Comparison of ENCODE assay signal across 1 cellular context in genomic region chr16:75464130-75464918, GRCh38.
TF ChIP-seq lines count a peak whose summit lies in the region.

Gene TMEM170A, minus strand, starts transcription at chr16:75464689. Its CDS starts 89 bp downstream, at chr16:75464600.

TF ChIP-seq in HepG2, 621 proteins besides CTCF, POLR2A, EP300 and RAD21 (continued from another document and continues in another):
- TF ChIP-seq ZFP36L2 (CRISPR knock-in tag; IDR thresholded peaks at IDR 0.05) (peak; percentile 65; the same call in 1 of the 2 replicates), RCOR2 (CRISPR knock-in tag; IDR thresholded peaks at IDR 0.05) (peak; percentile 22; the same call in 1 of the 2 replicates), ZFP62 (CRISPR knock-in tag; IDR thresholded peaks at IDR 0.05) (no peak), CEBPG (CRISPR knock-in tag; IDR thresholded peaks at IDR 0.05) (peak; percentile 85), DMAP1 (CRISPR knock-in tag; IDR thresholded peaks at IDR 0.05) (peak; percentile 91), ZNF572 (CRISPR knock-in tag; IDR thresholded peaks at IDR 0.05) (0 out of 2 replicates have a peak, but pooled peaks have one; percentile 83), ZNF746 (CRISPR knock-in tag; IDR thresholded peaks at IDR 0.05) (peak; percentile 68; the same call in 1 of the 2 replicates), FOXP1 (IDR thresholded peaks at IDR 0.05) (no peak), FOXP1 (CRISPR knock-in tag; IDR thresholded peaks at IDR 0.05) (peak; percentile 46), NFKBIZ (CRISPR knock-in tag; IDR thresholded peaks at IDR 0.05) (peak; percentile 79; the same call in 1 of the 2 replicates), ZNF124 (CRISPR knock-in tag; IDR thresholded peaks at IDR 0.05) (peak; percentile 62; the same call in 1 of the 2 replicates), ZNF549 (CRISPR knock-in tag; IDR thresholded peaks at IDR 0.05) (0 out of 2 replicates have a peak, but pooled peaks have one; percentile 67), SMC3 (IDR thresholded peaks at IDR 0.05; ENCODE audit: low read length) (peak; percentile 72; the same call in 1 of the 2 replicates), ZNF367 (CRISPR knock-in tag; IDR thresholded peaks at IDR 0.05; ENCODE audit: borderline replicate concordance) (no peak), CENPX (CRISPR knock-in tag; IDR thresholded peaks at IDR 0.05) (no peak), U2AF2 (IDR thresholded peaks at IDR 0.05; ENCODE audit: low read depth, low read length) (no peak), MED1 (CRISPR knock-in tag; IDR thresholded peaks at IDR 0.05) (peak; percentile 79), FLYWCH1 (CRISPR knock-in tag; IDR thresholded peaks at IDR 0.05) (peak; percentile 90; the same call in 1 of the 2 replicates), ZFAT (CRISPR knock-in tag; conservative IDR thresholded peaks at IDR 0.05) (peak; percentile 82; the same call in 1 of the 2 replicates), ZBTB1 (CRISPR knock-in tag; IDR thresholded peaks at IDR 0.05; ENCODE audit: borderline replicate concordance) (no peak; the same call in 1 of the 2 replicates), ZNF740 (CRISPR knock-in tag; IDR thresholded peaks at IDR 0.05) (no peak), ZNF598 (CRISPR knock-in tag; IDR thresholded peaks at IDR 0.05; ENCODE audit: borderline replicate concordance) (peak; percentile 87; the same call in 1 of the 2 replicates), NFAT5 (CRISPR knock-in tag; IDR thresholded peaks at IDR 0.05) (peak; percentile 90), HIC2 (CRISPR knock-in tag; IDR thresholded peaks at IDR 0.05; ENCODE audit: low read depth) (0 out of 2 replicates have a peak, but pooled peaks have one; percentile 17), AHR (CRISPR knock-in tag; IDR thresholded peaks at IDR 0.05) (no peak), YEATS2 (CRISPR knock-in tag; IDR thresholded peaks at IDR 0.05; ENCODE audit: borderline replicate concordance) (peak; percentile 93), ZNF20 (CRISPR knock-in tag; IDR thresholded peaks at IDR 0.05) (peak; percentile 67; the same call in 1 of the 2 replicates), ZNF792 (CRISPR knock-in tag; IDR thresholded peaks at IDR 0.05) (peak; percentile 83; the same call in 1 of the 2 replicates), ZSCAN9 (CRISPR knock-in tag; IDR thresholded peaks at IDR 0.05; ENCODE audit: borderline replicate concordance) (peak; percentile 83; the same call in 1 of the 2 replicates), YEATS4 (CRISPR knock-in tag; IDR thresholded peaks at IDR 0.05; ENCODE audit: borderline replicate concordance) (peak; percentile 93; the same call in 1 of the 2 replicates), CBX5 (CRISPR knock-in tag; IDR thresholded peaks at IDR 0.05; ENCODE audit: borderline replicate concordance) (peak; percentile 94), POLR2G (IDR thresholded peaks at IDR 0.05; ENCODE audit: low read depth, low read length) (peak; percentile 97), KLF16 (CRISPR knock-in tag; IDR thresholded peaks at IDR 0.05) (peak; percentile 47 to 93; a peak in 2 of 4 replicates), AGO1 (IDR thresholded peaks at IDR 0.05; ENCODE audit: low read depth, low read length, poor library complexity, severe bottlenecking) (no peak), SP1 (IDR thresholded peaks at IDR 0.05) (no peak), SP1 (CRISPR knock-in tag; IDR thresholded peaks at IDR 0.05) (peak; percentile 86), ZNF672 (CRISPR knock-in tag; IDR thresholded peaks at IDR 0.05) (peak; percentile 79; the same call in 1 of the 2 replicates), NRL (CRISPR knock-in tag; IDR thresholded peaks at IDR 0.05; ENCODE audit: borderline replicate concordance) (peak; percentile 85), ZNF331 (CRISPR knock-in tag; IDR thresholded peaks at IDR 0.05) (peak; percentile 93), MEIS1 (CRISPR knock-in tag; IDR thresholded peaks at IDR 0.05; ENCODE audit: borderline replicate concordance) (peak; percentile 57), ZNF329 (CRISPR knock-in tag; IDR thresholded peaks at IDR 0.05; ENCODE audit: low read depth) (peak; percentile 73), ZNF646 (CRISPR knock-in tag; IDR thresholded peaks at IDR 0.05) (peak; percentile 27; the same call in 1 of the 2 replicates), ZNF121 (CRISPR knock-in tag; IDR thresholded peaks at IDR 0.05) (peak; percentile 75), SKI (IDR thresholded peaks at IDR 0.05; ENCODE audit: partially characterized antibody) (peak; percentile 86), PRDM10 (CRISPR knock-in tag; IDR thresholded peaks at IDR 0.05; ENCODE audit: low read depth) (peak; percentile 96), ZFP37 (CRISPR knock-in tag; IDR thresholded peaks at IDR 0.05; ENCODE audit: borderline replicate concordance) (no peak), IKZF5 (CRISPR knock-in tag; IDR thresholded peaks at IDR 0.05) (peak; percentile 92), ZBTB42 (CRISPR knock-in tag; IDR thresholded peaks at IDR 0.05) (peak; percentile 93; the same call in 1 of the 2 replicates), STAG1 (CRISPR knock-in tag; IDR thresholded peaks at IDR 0.05) (peak; percentile 83), ZNF484 (CRISPR knock-in tag; IDR thresholded peaks at IDR 0.05; ENCODE audit: borderline replicate concordance, low read depth) (no peak), SAP130 (CRISPR knock-in tag; IDR thresholded peaks at IDR 0.05; ENCODE audit: low read depth) (peak; percentile 86), PHF20 (CRISPR knock-in tag; IDR thresholded peaks at IDR 0.05) (peak; percentile 76)
